In the genomic region with DNA sequence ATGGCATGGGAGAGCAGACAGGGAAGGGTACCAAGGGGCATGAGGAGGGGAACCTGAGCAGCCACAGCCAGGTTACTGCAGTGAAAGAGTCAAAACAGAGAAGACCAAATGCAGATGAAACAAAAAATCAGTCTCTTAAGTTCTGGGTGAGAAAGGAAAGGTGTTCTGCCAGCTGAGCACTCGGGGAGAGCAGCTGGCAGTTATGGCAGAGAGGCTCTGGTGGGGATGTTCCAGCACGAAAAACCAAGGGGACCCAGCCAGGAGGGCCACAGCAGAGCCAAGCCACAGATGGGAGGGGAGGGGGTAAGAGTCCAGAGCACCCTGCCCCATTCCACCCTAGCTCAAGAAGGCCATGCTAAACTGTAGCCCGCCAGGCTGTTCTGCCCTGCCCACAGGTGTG, we compare ENCODE assay signal across 22 cellular contexts. TPM values are rescaled to one million over a fixed set of nuclear protein-coding genes. Genes with fewer than 3 reads are reported as not detected.
DNase-seq lines count a peak whose midpoint lies in the region; ATAC-seq, FAIRE-seq and TF ChIP-seq lines count a peak whose summit lies in the region.
"Had no signal": no experiment of that assay in that cellular context is flagged by ENCODE, and none has a peak within 500 bp of the region (broad histone marks: within the 10 kb centered on the region; RNA-seq: fewer than 3 reads in every experiment).

No MANE protein-coding gene starts in this region.

- H2AK5ac ChIP-seq in IMR-90 (ENCODE audit: low read depth, low read length): no peak overlapping the region

- H3K9me3 ChIP-seq in CD4-positive, alpha-beta T cell (ENCODE audit: control insufficient read depth, low read length): no peaks in the 10 kb centered on the region
- H3K9me3 ChIP-seq in IMR-90 (ENCODE audit: control insufficient read depth, insufficient read depth, low read length) (no peaks in the 10 kb centered on the region), K562 (replicated peaks; ENCODE audit: control insufficient read depth, insufficient read depth, low read depth, low read length) (no peaks in the 10 kb centered on the region)
- no peaks in the 10 kb centered on the region for H3K9me3 ChIP-seq in naive thymus-derived CD4-positive, alpha-beta T cell (ENCODE audit: control insufficient read depth in 2 of 3, low read length in 3 of 3)
- H3K9me3 ChIP-seq: adrenal gland, esophagus squamous epithelium, mucosa of descending colon, transverse colon had no signal

- H2BK5ac ChIP-seq in IMR-90 (ENCODE audit: low read depth, low read length, poor library complexity, severe bottlenecking): no peak overlapping the region

- no peak for TF ChIP-seq EP300 in K562 (IDR thresholded peaks at IDR 0.05; ENCODE audit: low read length)

- TF ChIP-seq RAD21 in IMR-90 (IDR thresholded peaks at IDR 0.05; ENCODE audit: low read length): no peak
- TF ChIP-seq RAD21 in K562 (CRISPR knock-in tag; conservative IDR thresholded peaks at IDR 0.05 in 1 of 2, IDR thresholded peaks at IDR 0.05 in 1 of 2): no peak

- H3K4me1 ChIP-seq in IMR-90 (ENCODE audit: control insufficient read depth, insufficient read depth, low read length) (no peaks in the 10 kb centered on the region), K562 (replicated peaks in 1 of 2; ENCODE audit: control insufficient read depth in 2 of 2, insufficient read depth in 2 of 2, low read length in 2 of 2) (peaks cover 0 to 3% of the 10 kb centered on the region in 2 experiments; a peak in 2 of 5 replicates)
- H3K4me1 ChIP-seq in naive thymus-derived CD4-positive, alpha-beta T cell (ENCODE audit: control insufficient read depth in 2 of 2, insufficient read depth in 2 of 2, low read length in 2 of 2): no peaks in the 10 kb centered on the region
- H3K4me1 ChIP-seq: transverse colon had no signal

- CTCF ChIA-PET in CD4-positive, alpha-beta T cell (lab: Charles Lee): interaction anchor here (1.9 kb wide), 1 partner anchor 14 kb away, joined by 4 read pairs; no protein-coding TSS in a partner anchor
- CTCF ChIA-PET in IMR-90 (lab: Yijun Ruan, JAX): no interaction called here
- CTCF ChIA-PET in K562 (lab: Yijun Ruan, JAX; ENCODE audit: low intra/inter-chr PET ratio): interaction anchor here (0.6 kb wide), 1 partner anchor 182 kb away, joined by 3 read pairs; no protein-coding TSS in a partner anchor
- CTCF ChIA-PET in naive thymus-derived CD4-positive, alpha-beta T cell (lab: Charles Lee): interaction anchor here (0.7 to 0.9 kb wide), 2 partner anchors 28 to 162 kb away, joined by 3 to 4 read pairs; a partner anchor contains a TSS

- TSS peak; percentile 51 for BruUV-seq in IMR-90 (replicated peaks; lab: Mats Ljungman, UMichigan)
- no TSS peak for BruUV-seq in K562 (replicated peaks; lab: Mats Ljungman, UMichigan)

- H3K4ac ChIP-seq in IMR-90 (ENCODE audit: low read depth, low read length): no peak overlapping the region

- H3K79me1 ChIP-seq in IMR-90 (ENCODE audit: low read depth in 1 of 2, low read length in 2 of 2): peaks cover 0 to 40% of the 10 kb centered on the region in 2 experiments; a peak in 3 of 4 replicates

- no peak overlapping the region for H3K4me3 Mint-ChIP-seq in CD4-positive, alpha-beta T cell
- H3K4me3 Mint-ChIP-seq in naive thymus-derived CD4-positive, alpha-beta T cell: peak overlapping the region in 1 of 10 donors; percentile 32

- H2AFZ ChIP-seq in IMR-90 (replicated peaks; ENCODE audit: low read length, poor library complexity): no peak overlapping the region
- no peak overlapping the region for H2AFZ ChIP-seq in K562 (ENCODE audit: low read depth, low read length)

- H3K79me2 ChIP-seq in K562 (ENCODE audit: control insufficient read depth, insufficient read depth, low read length): no peaks in the 10 kb centered on the region

- peaks cover 6% of the 10 kb centered on the region for H3K4me1 Mint-ChIP-seq in CD4-positive, alpha-beta T cell (ENCODE audit: low read depth)
- H3K4me1 Mint-ChIP-seq in naive thymus-derived CD4-positive, alpha-beta T cell: peaks cover 9 to 28% (median 15%) of the 10 kb centered on the region in 7 donors

- no peak for ATAC-seq in CD4-positive, alpha-beta T cell (ENCODE audit: poor library complexity)
- ATAC-seq in IMR-90 (ENCODE audit: low read depth) (no peak), K562 (no peak), HG02981 (IDR thresholded peaks at IDR 0.05; ENCODE audit: unreplicated experiment) (no peak)
- no peak for ATAC-seq in naive thymus-derived CD4-positive, alpha-beta T cell
- ATAC-seq: left lobe of liver had no signal

- H2BK20ac ChIP-seq in IMR-90 (ENCODE audit: low read depth, low read length): no peak overlapping the region

- H4K8ac ChIP-seq in IMR-90 (ENCODE audit: low read depth in 2 of 2, low read length in 2 of 2): no peak overlapping the region

- no peak overlapping the region for H3K14ac ChIP-seq in IMR-90 (replicated peaks; ENCODE audit: low read depth, low read length)

- no peak overlapping the region for H3K56ac ChIP-seq in IMR-90 (ENCODE audit: extremely low read depth, insufficient read depth, low read length)

- no peak overlapping the region for H3K4me3 ChIP-seq in IMR-90 (ENCODE audit: insufficient read depth, low read depth, low read length)
- H3K4me3 ChIP-seq in K562: no peak overlapping the region
- no peak overlapping the region for H3K4me3 ChIP-seq in naive thymus-derived CD4-positive, alpha-beta T cell (ENCODE audit: low read length)
- H3K4me3 ChIP-seq: adrenal gland, esophagus squamous epithelium, mucosa of descending colon, transverse colon had no signal

- peaks cover 12% of the 10 kb centered on the region for H4K20me1 ChIP-seq in IMR-90 (ENCODE audit: insufficient read depth, low read length)
- no peaks in the 10 kb centered on the region for H4K20me1 ChIP-seq in K562 (replicated peaks; ENCODE audit: control insufficient read depth, insufficient read depth, low read length)

- no peak overlapping the region for H3K27ac ChIP-seq in CD4-positive, alpha-beta T cell (ENCODE audit: low read depth, low read length)
- H3K27ac ChIP-seq in IMR-90 (ENCODE audit: insufficient read depth, low read length): no peak overlapping the region
- H3K27ac ChIP-seq in K562 (ENCODE audit: extremely low read depth, low read depth, low read length): no peak overlapping the region
- H3K27ac ChIP-seq in naive thymus-derived CD4-positive, alpha-beta T cell (ENCODE audit: low read depth, low read length): no peak overlapping the region
- H3K27ac ChIP-seq: adrenal gland, esophagus squamous epithelium, transverse colon had no signal

- H3K23ac ChIP-seq in IMR-90 (ENCODE audit: low read depth, low read length): no peak overlapping the region

- H3K36me3 Mint-ChIP-seq in CD4-positive, alpha-beta T cell (ENCODE audit: low read depth): peaks cover 92% of the 10 kb centered on the region
- H3K36me3 Mint-ChIP-seq in naive thymus-derived CD4-positive, alpha-beta T cell: peaks cover 22 to 54% (median 32%) of the 10 kb centered on the region in 5 donors

- H2BK120ac ChIP-seq in IMR-90 (ENCODE audit: low read depth, low read length): no peak overlapping the region

- H3K36me3 ChIP-seq in IMR-90 (ENCODE audit: control insufficient read depth, insufficient read depth, low read length) (peaks cover 64% of the 10 kb centered on the region), K562 (ENCODE audit: control insufficient read depth, insufficient read depth, low read length) (peaks cover 80% of the 10 kb centered on the region)
- H3K36me3 ChIP-seq in naive thymus-derived CD4-positive, alpha-beta T cell (ENCODE audit: control insufficient read depth in 2 of 3, insufficient read depth in 3 of 3, low read length in 3 of 3): peaks cover 21 to 92% (median 23%) of the 10 kb centered on the region in 3 experiments

- no peaks in the 10 kb centered on the region for H3K27me3 Mint-ChIP-seq in CD4-positive, alpha-beta T cell
- no peaks in the 10 kb centered on the region for H3K27me3 Mint-ChIP-seq in naive thymus-derived CD4-positive, alpha-beta T cell

- DNase-seq in CD4-positive, alpha-beta T cell: no peak
- DNase-seq in IMR-90 (no peak), K562 (ENCODE audit: extremely low read depth in 1 of 4, low spot score in 3 of 4) (no peak), GM12891 (ENCODE audit: insufficient read length, low spot score) (no peak), NOMO-1 (lab: John Stamatoyannopoulos, UW; ENCODE audit: unreplicated experiment in 2 of 2) (no peak), NCI-H526 treated with DMSO at 0.1 percent for 48 hours (lab: John Stamatoyannopoulos, UW) (no peak)
- DNase-seq in naive thymus-derived CD4-positive, alpha-beta T cell: no peak
- DNase-seq: activated CD4-positive, alpha-beta T cell treated with anti-CD3 and anti-CD28 coated beads, Interleukin-2, amount 50 U/mL, for 4 hours; caudate nucleus; esophagus squamous epithelium; mucosa of descending colon; NCI-H1105; NCI-H69; occipital lobe; SHP77 treated with DMSO at 0.1 percent for 48 hours; transverse colon had no signal

- dilution Hi-C loops in IMR-90 (cut with HindIII; ENCODE audit: low sequenced_read_pairs, unreplicated experiment): no loop called here

- no peak overlapping the region for H3K18ac ChIP-seq in IMR-90 (ENCODE audit: low read depth, low read length)

- no peaks in the 10 kb centered on the region for H3K27me3 ChIP-seq in CD4-positive, alpha-beta T cell (ENCODE audit: control insufficient read depth, insufficient read depth, low read length)
- no peaks in the 10 kb centered on the region for H3K27me3 ChIP-seq in IMR-90 (ENCODE audit: control insufficient read depth, insufficient read depth, low read length)
- no peaks in the 10 kb centered on the region for H3K27me3 ChIP-seq in K562 (ENCODE audit: control insufficient read depth in 2 of 2, insufficient read depth in 2 of 2, low read length in 2 of 2)
- no peaks in the 10 kb centered on the region for H3K27me3 ChIP-seq in naive thymus-derived CD4-positive, alpha-beta T cell (ENCODE audit: control insufficient read depth in 2 of 2, insufficient read depth in 2 of 2, low read length in 2 of 2)
- H3K27me3 ChIP-seq: adrenal gland, esophagus squamous epithelium, transverse colon had no signal

- intact Hi-C loops in CD4-positive, alpha-beta T cell (cut with DNase I, micrococcal nuclease): no loop called here
- intact Hi-C loops in IMR-90 (cut with micrococcal nuclease) (no loop called here), K562 (cut with micrococcal nuclease) (no loop called here)
- intact Hi-C loops in naive thymus-derived CD4-positive, alpha-beta T cell (cut with micrococcal nuclease): no loop called here

- POLR2A ChIA-PET in CD4-positive, alpha-beta T cell (lab: Charles Lee): no interaction called here
- POLR2A ChIA-PET in IMR-90 (lab: Charles Lee; ENCODE audit: unreplicated experiment) (no interaction called here), K562 (lab: Yijun Ruan, JAX) (interaction anchor here (0.8 kb wide), 1 partner anchor 17 kb away, joined by 5 read pairs; no protein-coding TSS in a partner anchor)
- POLR2A ChIA-PET in naive thymus-derived CD4-positive, alpha-beta T cell (lab: Charles Lee): no interaction called here

- peak overlapping the region; percentile 55 for H3K27ac Mint-ChIP-seq in CD4-positive, alpha-beta T cell
- H3K27ac Mint-ChIP-seq in naive thymus-derived CD4-positive, alpha-beta T cell: peak overlapping the region in 7 of 9 donors; percentile 19 to 87 (median 65)

- no peak for FAIRE-seq in K562 (lab: Jason Lieb, UNC)
- FAIRE-seq in GM12891 (lab: Jason Lieb, UNC): no peak

- H3K9me1 ChIP-seq in IMR-90 (ENCODE audit: insufficient read depth, low read length): peaks cover 19% of the 10 kb centered on the region
- no peaks in the 10 kb centered on the region for H3K9me1 ChIP-seq in K562 (ENCODE audit: control insufficient read depth, insufficient read depth, low read length)

- TF ChIP-seq CTCF in CD4-positive, alpha-beta T cell (IDR thresholded peaks at IDR 0.05): no peak
- TF ChIP-seq CTCF in IMR-90 (conservative IDR thresholded peaks at IDR 0.05; ENCODE audit: low read depth, low read length) (no peak), K562 (IDR thresholded peaks at IDR 0.05 in 2 of 3, conservative IDR thresholded peaks at IDR 0.05 in 1 of 3; ENCODE audit: insufficient read depth in 2 of 3, low read depth in 1 of 3, low read length in 3 of 3) (no peak)

- no peak overlapping the region for H2AK9ac ChIP-seq in IMR-90 (replicated peaks; ENCODE audit: low read depth, low read length, poor library complexity)

- no CpG with 5 or more reads among the region's 3 CpGs for WGBS in IMR-90 (ENCODE audit: extremely low coverage in 2 of 2, insufficient read length in 1 of 2), 2 experiments
- 93% methylated on average over 2 of the region's 3 CpGs for WGBS in K562 (ENCODE audit: insufficient coverage, low coverage, missing lambda C conversion rate)

- no peak overlapping the region for H4K91ac ChIP-seq in IMR-90 (ENCODE audit: insufficient read depth, low read depth, low read length)

- H2BK15ac ChIP-seq in IMR-90 (ENCODE audit: low read depth, low read length): no peak overlapping the region

- no peak overlapping the region for H4K5ac ChIP-seq in IMR-90 (ENCODE audit: low read depth, low read length)

- in situ Hi-C loops in IMR-90 (cut with MboI; ENCODE audit: low sequenced_read_pairs) (no loop called here), K562 (cut with MboI) (no loop called here)

- H3K9me3 Mint-ChIP-seq in CD4-positive, alpha-beta T cell: no peaks in the 10 kb centered on the region
- H3K9me3 Mint-ChIP-seq in naive thymus-derived CD4-positive, alpha-beta T cell: peaks cover 0 to 2% (median 0%) of the 10 kb centered on the region in 11 donors

- no peak overlapping the region for H3K4me2 ChIP-seq in IMR-90 (ENCODE audit: low read depth, low read length)
- no peak overlapping the region for H3K4me2 ChIP-seq in K562 (ENCODE audit: insufficient read depth, low read length)

- H3K9ac ChIP-seq in IMR-90 (ENCODE audit: low read depth, low read length) (no peak overlapping the region), K562 (ENCODE audit: insufficient read depth in 1 of 2, low read depth in 2 of 2, low read length in 2 of 2) (no peak overlapping the region)

- no peak for TF ChIP-seq POLR2A in IMR-90 (IDR thresholded peaks at IDR 0.05; ENCODE audit: low read depth, low read length)
- TF ChIP-seq POLR2A in K562 (conservative IDR thresholded peaks at IDR 0.05): no peak
- no peak for TF ChIP-seq POLR2A in GM12891 (IDR thresholded peaks at IDR 0.05; ENCODE audit: low read depth, low read length)

RNA-seq across cellular contexts. Expression of a gene that starts 31.7 kb away (rescaled TPM):
- total RNA-seq in CD4-positive, alpha-beta T cell: not detected
- not detected in 2 replicates for total RNA-seq in IMR-90 (2012; rRNA removed)
- polyA plus RNA-seq in IMR-90 (2012; rRNA removed): not detected in 2 replicates
- polyA plus RNA-seq in IMR-90 (2012; cell fraction: cytosol; rRNA removed): not detected in 2 replicates
- not detected in 2 replicates for polyA plus RNA-seq in IMR-90 (2012; cell fraction: nucleus; rRNA removed; ENCODE audit: low replicate concordance)
- total RNA-seq in K562 (2011; cell fraction: chromatin; rRNA removed; ENCODE audit: low replicate concordance): 1.4 TPM in 1 of 2 replicates, not detected in the other
- total RNA-seq in K562 (2011; cell fraction: nucleolus; rRNA removed): not detected in 2 replicates
- not detected in 2 replicates for total RNA-seq in K562 (2011; cell fraction: nucleoplasm; rRNA removed)
- total RNA-seq in K562 (2014; rRNA removed): not detected in 2 replicates
- not detected in 2 replicates for total RNA-seq in K562 (2014; rRNA removed; fragmentation: Illumina TruSeq; extraction: Trizol)
- not detected in 2 replicates for total RNA-seq in K562 (2015; rRNA removed; fragmentation: Illumina TruSeq; extraction: Trizol)
- total RNA-seq in K562 (2021): not detected in 2 replicates
- polyA plus RNA-seq in K562 (2011; rRNA removed): not detected in 2 replicates
- not detected in 2 replicates for polyA plus RNA-seq in K562 (2011; cell fraction: cytosol; rRNA removed)
- polyA plus RNA-seq in K562 (2011; cell fraction: nucleus; rRNA removed): not detected in 2 replicates
- not detected in 2 replicates for polyA plus RNA-seq in K562 (2012)
- not detected in 2 replicates for polyA plus RNA-seq in K562 (2014; fragmentation: Illumina TruSeq; extraction: Trizol)
- polyA plus RNA-seq in K562 (2014; fragmentation: Nextera tagmentation; extraction: Ambion mirVana): not detected
- not detected in 2 replicates for polyA plus RNA-seq in K562 (2014; rRNA removed)
- 0.70 TPM in 1 of 2 replicates, not detected in the other for polyA minus RNA-seq in K562 (2011; rRNA and poly(A)+ RNA removed)
- not detected in 2 replicates for polyA minus RNA-seq in K562 (2011; cell fraction: cytosol; rRNA and poly(A)+ RNA removed)
- not detected in 2 replicates for polyA minus RNA-seq in K562 (2011; cell fraction: nucleus; rRNA and poly(A)+ RNA removed)
- not detected for total RNA-seq in naive thymus-derived CD4-positive, alpha-beta T cell
- not detected for polyA plus RNA-seq in naive thymus-derived CD4-positive, alpha-beta T cell
- not detected for polyA plus RNA-seq in GM12891 (2012; ENCODE audit: low read depth, missing spikeins)
- total RNA-seq: adrenal gland; esophagus squamous epithelium; left lobe of liver; LHCN-M2; mucosa of descending colon; OCI-LY7; T-helper 1 cell treated with Interleukin-12 subunit alpha and Interleukin-12 subunit beta and Interleukin-4 antibody, amounts not matched to agents 30 ng/mL and 1 ng/mL, for 36 hours; transverse colon had no signal
- polyA plus RNA-seq: adrenal gland had no signal
